23 cellular contexts compared by ENCODE assay signal in the genomic region with DNA sequence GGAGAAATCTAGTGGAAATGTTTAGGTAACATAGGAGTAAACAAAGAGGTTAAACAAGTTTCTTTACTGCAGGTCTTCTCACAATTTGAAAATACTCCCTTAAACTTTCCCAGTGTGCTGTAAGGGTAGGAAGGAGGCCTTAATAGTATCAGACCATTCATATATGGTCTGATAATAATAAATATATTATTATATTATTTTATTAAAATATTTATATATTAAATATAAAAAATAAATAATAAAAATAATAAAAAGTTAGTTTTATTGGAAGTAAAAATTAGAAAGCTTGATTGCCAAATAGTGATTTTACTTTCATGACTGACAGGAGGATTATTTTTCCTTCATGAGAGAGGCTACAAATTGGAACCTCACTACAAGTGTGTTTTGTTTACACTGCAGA. TPM values are rescaled to one million over a fixed set of nuclear protein-coding genes. Genes with fewer than 3 reads are reported as not detected.
"Had no signal": no experiment of that assay in that cellular context is flagged by ENCODE, and none has a peak within 500 bp of the region (broad histone marks: within the 10 kb centered on the region; RNA-seq: fewer than 3 reads in every experiment).

No MANE protein-coding gene starts in this region.

- H3K4me3 ChIP-seq: SJSA1, SK-N-MC had no signal

- H3K9me3 ChIP-seq: SJSA1 had no signal

- H3K4me1 ChIP-seq: SJSA1 had no signal

- FAIRE-seq: HepG2, RCC 7860 had no signal

- ATAC-seq: HepG2 had no signal

- H3K4me2 ChIP-seq: KMS-11 had no signal

- H3K9ac ChIP-seq: KMS-11 had no signal

- H3K27ac ChIP-seq: KMS-11, SJSA1, SK-N-MC had no signal

- DNase-seq: IMR-90, Kasumi-1, MM.1S, NCI-H1092 treated with DMSO at 0.1 percent for 48 hours, NCI-H1436, NCI-H187, NCI-H2029, NCI-H2081 treated with DMSO at 0.1 percent for 48 hours, NCI-H2171, NCI-H226, NCI-H446, NCI-H510A, NCI-H524 treated with DMSO at 0.1 percent for 48 hours, NCI-H774, Right ventricle myocardium superior, RPMI8226, SIG-M5 had no signal

- H3K36me3 ChIP-seq: SJSA1 had no signal

RNA-seq across cellular contexts. Expression of a gene that starts 7.1 kb away (rescaled TPM):
- total RNA-seq: HT1080, SJSA1 had no signal
